12 cellular contexts compared by ENCODE assay signal in the genomic region with DNA sequence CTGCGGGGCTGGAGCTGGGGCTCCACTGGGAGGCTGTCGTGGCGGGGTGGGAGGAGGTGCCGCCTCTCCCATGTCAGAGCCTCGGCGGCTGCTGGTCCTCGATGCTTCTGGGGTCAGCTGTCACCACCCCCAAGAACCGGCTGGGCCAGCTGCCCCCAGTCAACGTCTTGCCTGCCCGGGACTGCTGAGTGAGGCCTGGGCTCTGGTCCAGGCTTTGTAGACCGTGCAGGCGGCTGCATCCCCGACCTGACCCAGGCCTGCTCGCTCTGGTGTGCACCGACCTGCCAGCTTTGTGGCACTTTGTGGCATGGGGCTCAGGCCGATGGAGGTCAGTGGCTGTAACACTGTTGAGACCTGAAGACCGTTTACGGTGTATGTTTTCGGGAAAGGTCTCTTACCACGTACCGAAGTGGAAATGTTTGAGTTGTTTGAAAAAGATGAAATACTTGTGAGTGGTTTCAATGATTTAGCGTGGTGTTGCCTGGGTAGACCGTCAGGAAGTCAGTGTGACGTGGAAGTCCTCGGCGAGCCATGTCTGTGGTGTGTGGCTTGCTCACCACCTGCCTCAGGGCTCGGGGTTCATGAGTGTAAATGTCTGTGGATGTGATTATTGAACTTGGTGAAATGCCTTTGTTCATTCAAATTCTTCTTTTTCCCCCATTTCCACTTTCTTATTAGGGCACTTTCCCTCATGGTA. TPM values are rescaled to one million over a fixed set of nuclear protein-coding genes. Genes with fewer than 3 reads are reported as not detected.
DNase-seq lines count a peak whose midpoint lies in the region; ATAC-seq and TF ChIP-seq lines count a peak whose summit lies in the region.
"Had no signal": no experiment of that assay in that cellular context is flagged by ENCODE, and none has a peak within 500 bp of the region (broad histone marks: within the 10 kb centered on the region; RNA-seq: fewer than 3 reads in every experiment).

No MANE protein-coding gene starts in this region.

- no peaks in the 10 kb centered on the region for H3K9me3 Mint-ChIP-seq in activated CD8-positive, alpha-beta T cell treated with anti-CD3 and anti-CD28 coated beads, Interleukin-2, amount 10 ng/mL, durations not matched to agents 7 days and 5 days (ENCODE audit: insufficient read depth)

- no peaks in the 10 kb centered on the region for H3K27me3 Mint-ChIP-seq in activated CD8-positive, alpha-beta T cell treated with anti-CD3 and anti-CD28 coated beads, Interleukin-2, amount 10 ng/mL, durations not matched to agents 7 days and 5 days (ENCODE audit: low read depth)

- TF ChIP-seq POLR2A in spleen (IDR thresholded peaks at IDR 0.05), result no peak

- POLR2A ChIA-PET in activated CD8-positive, alpha-beta T cell treated with anti-CD3 and anti-CD28 coated beads, Interleukin-2, amount 10 ng/mL, durations not matched to agents 7 days and 5 days (lab: Charles Lee), result interaction anchor here (0.6 to 1.9 kb wide), 3 partner anchors 8 to 308 kb away, joined by 3 to 9 read pairs (median 5); no protein-coding TSS in a partner anchor

- TF ChIP-seq CTCF in C4-2B (conservative IDR thresholded peaks at IDR 0.05) (no peak), spleen (IDR thresholded peaks at IDR 0.05 in 8 of 11, conservative IDR thresholded peaks at IDR 0.05 in 3 of 11) (no peak)

- WGBS in spleen, 5 donors, result 61 to 74% (median 72%) methylated on average over 27 of the region's 27 CpGs

- peaks cover 0 to 54% (median 38%) of the 10 kb centered on the region in 6 donors for H3K4me1 ChIP-seq in spleen

- peak; percentile 86 for DNase-seq in activated CD8-positive, alpha-beta T cell treated with anti-CD3 and anti-CD28 coated beads, Interleukin-2, amount 10 ng/mL, durations not matched to agents 7 days and 5 days
- peak; percentile 65 for DNase-seq in effector CD4-positive, alpha-beta T cell
- DNase-seq in spleen (peak; percentile 86), NCI-H2171 treated with DMSO at 0.1 percent for 48 hours (lab: John Stamatoyannopoulos, UW) (no peak)
- DNase-seq: occipital lobe had no signal

- H3K9me3 ChIP-seq in spleen, result no peaks in the 10 kb centered on the region

- intact Hi-C loops in spleen (cut with DNase I; ENCODE audit: low total_unique reads), result no loop called here

- H3K27ac Mint-ChIP-seq in activated CD8-positive, alpha-beta T cell treated with anti-CD3 and anti-CD28 coated beads, Interleukin-2, amount 10 ng/mL, durations not matched to agents 7 days and 5 days, result peak overlapping the region; percentile 83

- H3K36me3 ChIP-seq in spleen, result peaks cover 0 to 81% (median 3%) of the 10 kb centered on the region in 6 donors

- peaks cover 51% of the 10 kb centered on the region for H3K36me3 Mint-ChIP-seq in activated CD8-positive, alpha-beta T cell treated with anti-CD3 and anti-CD28 coated beads, Interleukin-2, amount 10 ng/mL, durations not matched to agents 7 days and 5 days (ENCODE audit: low read depth)

- H3K27me3 ChIP-seq in spleen (replicated peaks in 1 of 7), result no peaks in the 10 kb centered on the region

- peak overlapping the region; percentile 50 for H3K4me3 Mint-ChIP-seq in activated CD8-positive, alpha-beta T cell treated with anti-CD3 and anti-CD28 coated beads, Interleukin-2, amount 10 ng/mL, durations not matched to agents 7 days and 5 days

- ATAC-seq in activated CD8-positive, alpha-beta T cell treated with anti-CD3 and anti-CD28 coated beads, Interleukin-2, amount 10 ng/mL, durations not matched to agents 7 days and 5 days, result peak; percentile 95
- ATAC-seq in HG02840 (IDR thresholded peaks at IDR 0.05; ENCODE audit: low FRiP score, unreplicated experiment) (no peak), GM18520 (IDR thresholded peaks at IDR 0.05; ENCODE audit: unreplicated experiment) (no peak), GM21786 (IDR thresholded peaks at IDR 0.05; ENCODE audit: unreplicated experiment) (no peak)

- CTCF ChIA-PET in activated CD8-positive, alpha-beta T cell treated with anti-CD3 and anti-CD28 coated beads, Interleukin-2, amount 10 ng/mL, durations not matched to agents 7 days and 5 days (lab: Charles Lee), result interaction anchor here (1.0 to 1.8 kb wide), 6 partner anchors 8 to 308 kb away, joined by 4 to 7 read pairs (median 5); no protein-coding TSS in a partner anchor

- H3K27ac ChIP-seq in C4-2B (peak overlapping the region; percentile 99), spleen (peak overlapping the region in 5 of 8 donors; percentile 22 to 79 (median 43))
- H3K27ac ChIP-seq: epithelial cell of prostate, HL-60 had no signal

- H3K4me3 ChIP-seq in spleen, result no peak overlapping the region

- H3K4me1 Mint-ChIP-seq in activated CD8-positive, alpha-beta T cell treated with anti-CD3 and anti-CD28 coated beads, Interleukin-2, amount 10 ng/mL, durations not matched to agents 7 days and 5 days (ENCODE audit: low read depth), result peaks cover 48% of the 10 kb centered on the region

RNA-seq across cellular contexts. Expression of gene ZNF750, which starts 53.2 kb away (rescaled TPM):
- total RNA-seq in activated CD8-positive, alpha-beta T cell treated with anti-CD3 and anti-CD28 coated beads, Interleukin-2, amount 10 ng/mL, durations not matched to agents 7 days and 5 days, result not detected
- total RNA-seq in spleen, result under 1 TPM in 2 of 7 donors, not detected in 5; 0.12 to 0.13 TPM
- under 1 TPM; 0.05 to 0.16 (median 0.15) TPM for polyA plus RNA-seq in spleen
- total RNA-seq: occipital lobe, RPMI7951 had no signal
